ENCODE assay signal across 10 cellular contexts in the genomic region with DNA sequence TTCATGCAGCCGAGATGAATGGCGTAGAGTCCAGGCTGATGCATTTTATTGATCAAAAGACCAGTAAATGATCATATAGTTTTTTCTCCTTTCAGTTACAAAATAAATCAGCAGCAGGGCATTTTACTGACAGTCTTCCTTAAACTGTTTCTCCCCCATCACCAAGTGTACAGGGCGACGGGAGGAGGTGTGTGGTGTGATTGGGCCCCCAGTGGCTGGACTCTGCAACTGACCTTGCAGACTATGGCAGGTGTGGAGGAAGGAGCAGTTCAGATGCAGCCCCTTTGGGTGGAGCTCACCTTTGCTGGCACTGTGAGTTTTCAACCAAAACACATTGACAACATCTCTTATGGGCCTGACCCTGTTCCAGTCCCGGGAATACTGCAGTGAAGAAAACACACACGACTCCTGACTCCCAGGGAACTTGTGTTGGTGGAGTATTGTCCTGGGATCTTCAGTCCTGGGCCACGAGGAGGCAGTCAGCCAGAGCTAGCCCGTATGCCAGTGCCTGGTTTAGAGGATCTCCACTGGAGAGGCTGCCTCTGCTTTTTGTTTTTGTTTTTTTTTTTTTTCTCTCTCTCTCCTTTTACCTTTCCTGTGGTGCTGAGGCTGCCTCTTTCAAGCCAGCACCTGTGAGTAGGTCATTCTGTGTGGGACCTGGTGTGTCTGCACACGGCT. TPM values are rescaled to one million over a fixed set of nuclear protein-coding genes. Genes with fewer than 3 reads are reported as not detected.
DNase-seq lines count a peak whose midpoint lies in the region; ATAC-seq and TF ChIP-seq lines count a peak whose summit lies in the region.
"Had no signal": no experiment of that assay in that cellular context is flagged by ENCODE, and none has a peak within 500 bp of the region (broad histone marks: within the 10 kb centered on the region; RNA-seq: fewer than 3 reads in every experiment).

No MANE protein-coding gene starts in this region.

- H3K4me1 Mint-ChIP-seq in GM23338, result peaks cover 27% of the 10 kb centered on the region
- H3K4me1 Mint-ChIP-seq in activated CD8-positive, alpha-beta T cell treated with anti-CD3 and anti-CD28 coated beads, Interleukin-2, amount 10 ng/mL, durations not matched to agents 7 days and 5 days (ENCODE audit: low read depth), result peaks cover 49% of the 10 kb centered on the region

- DNase-seq in GM23338 (ENCODE audit: low spot score), result peak; percentile 72
- no peak for DNase-seq in activated CD8-positive, alpha-beta T cell treated with anti-CD3 and anti-CD28 coated beads, Interleukin-2, amount 10 ng/mL, durations not matched to agents 7 days and 5 days
- peak; percentile 12 for DNase-seq in kidney tubule cell (ENCODE audit: low spot score)
- no peak for DNase-seq in NCI-H446 treated with DMSO at 0.1 percent for 48 hours (lab: John Stamatoyannopoulos, UW)
- no peak for DNase-seq in DMS153 (lab: John Stamatoyannopoulos, UW)

- H3K27ac Mint-ChIP-seq in GM23338, result no peak overlapping the region
- peak overlapping the region; percentile 98 for H3K27ac Mint-ChIP-seq in activated CD8-positive, alpha-beta T cell treated with anti-CD3 and anti-CD28 coated beads, Interleukin-2, amount 10 ng/mL, durations not matched to agents 7 days and 5 days

- peak overlapping the region in 5 of 11 experiments; percentile 18 to 96 (median 34); a peak in 10 of 22 replicates for H3K27ac ChIP-seq in BLaER1 treated with 17β-estradiol and CSF1 and Interleukin-3, amounts not matched to agents 10 nM and 100 nM
- no peak overlapping the region for H3K27ac ChIP-seq in GM23338 (ENCODE audit: low read depth)

- no peak for TF ChIP-seq POLR2A in GM18505 (IDR thresholded peaks at IDR 0.05; ENCODE audit: borderline replicate concordance, extremely low read depth, insufficient read depth, insufficient read length)

- no peak overlapping the region for H3K4me3 ChIP-seq in BLaER1 treated with 17β-estradiol and CSF1 and Interleukin-3, amounts not matched to agents 10 nM and 100 nM
- no peak overlapping the region for H3K4me3 ChIP-seq in GM23338

- peaks cover 6% of the 10 kb centered on the region for H3K27me3 Mint-ChIP-seq in GM23338 (ENCODE audit: insufficient read depth, low read depth, poor library complexity)
- peaks cover 3% of the 10 kb centered on the region for H3K27me3 Mint-ChIP-seq in activated CD8-positive, alpha-beta T cell treated with anti-CD3 and anti-CD28 coated beads, Interleukin-2, amount 10 ng/mL, durations not matched to agents 7 days and 5 days (ENCODE audit: low read depth)

- peak; percentile 58 to 64 for TF ChIP-seq CTCF in GM23338 (conservative IDR thresholded peaks at IDR 0.05; ENCODE audit: low read depth in 2 of 2)

- no peaks in the 10 kb centered on the region for H3F3A ChIP-seq in GM23338 (replicated peaks; ENCODE audit: low read depth)

- POLR2A ChIA-PET in activated CD8-positive, alpha-beta T cell treated with anti-CD3 and anti-CD28 coated beads, Interleukin-2, amount 10 ng/mL, durations not matched to agents 7 days and 5 days (lab: Charles Lee), result interaction anchor here (1.7 kb wide), 1 partner anchor 34 kb away, joined by 7 read pairs; no protein-coding TSS in a partner anchor

- H3K36me3 Mint-ChIP-seq in GM23338 (ENCODE audit: low read depth), result no peaks in the 10 kb centered on the region
- H3K36me3 Mint-ChIP-seq in activated CD8-positive, alpha-beta T cell treated with anti-CD3 and anti-CD28 coated beads, Interleukin-2, amount 10 ng/mL, durations not matched to agents 7 days and 5 days (ENCODE audit: low read depth), result peaks cover 9% of the 10 kb centered on the region

- peaks cover 57 to 97% (median 73%) of the 10 kb centered on the region in 10 experiments for H3K4me1 ChIP-seq in BLaER1 treated with 17β-estradiol and CSF1 and Interleukin-3, amounts not matched to agents 10 nM and 100 nM
- peaks cover 6% of the 10 kb centered on the region for H3K4me1 ChIP-seq in GM23338 (ENCODE audit: insufficient read depth)

- CTCF ChIA-PET in activated CD8-positive, alpha-beta T cell treated with anti-CD3 and anti-CD28 coated beads, Interleukin-2, amount 10 ng/mL, durations not matched to agents 7 days and 5 days (lab: Charles Lee), result interaction anchor here (2.9 to 3.1 kb wide), 2 partner anchors 30 kb away, joined by 23 to 27 read pairs; partner anchors contain the start of gene KIAA0513

- ATAC-seq in GM23338 (peak; percentile 95), GM18505 (IDR thresholded peaks at IDR 0.05; ENCODE audit: unreplicated experiment) (no peak), GM19395 (IDR thresholded peaks at IDR 0.05; ENCODE audit: unreplicated experiment) (no peak)
- no peak for ATAC-seq in activated CD8-positive, alpha-beta T cell treated with anti-CD3 and anti-CD28 coated beads, Interleukin-2, amount 10 ng/mL, durations not matched to agents 7 days and 5 days

- H2AFZ ChIP-seq in GM23338, result no peak overlapping the region

- H3K27me3 ChIP-seq in BLaER1 treated with 17β-estradiol and CSF1 and Interleukin-3, amounts not matched to agents 10 nM and 100 nM, result peaks cover 18 to 56% (median 40%) of the 10 kb centered on the region in 11 experiments; a peak in 21 of 22 replicates
- no peaks in the 10 kb centered on the region for H3K27me3 ChIP-seq in GM23338 (ENCODE audit: insufficient read depth)

- peak overlapping the region; percentile 80 to 99 (median 94) for H3K4me2 ChIP-seq in BLaER1 treated with 17β-estradiol and CSF1 and Interleukin-3, amounts not matched to agents 10 nM and 100 nM
- H3K4me2 ChIP-seq in GM23338, result no peak overlapping the region

- H3K4me3 Mint-ChIP-seq in GM23338, result no peak overlapping the region
- H3K4me3 Mint-ChIP-seq in activated CD8-positive, alpha-beta T cell treated with anti-CD3 and anti-CD28 coated beads, Interleukin-2, amount 10 ng/mL, durations not matched to agents 7 days and 5 days, result peak overlapping the region; percentile 3

- no peaks in the 10 kb centered on the region for H3K9me3 Mint-ChIP-seq in GM23338
- H3K9me3 Mint-ChIP-seq in activated CD8-positive, alpha-beta T cell treated with anti-CD3 and anti-CD28 coated beads, Interleukin-2, amount 10 ng/mL, durations not matched to agents 7 days and 5 days (ENCODE audit: insufficient read depth), result peaks cover 4% of the 10 kb centered on the region

- peak overlapping the region in 7 of 11 experiments; percentile 2 to 45 (median 30); a peak in 11 of 22 replicates for H3K9ac ChIP-seq in BLaER1 treated with 17β-estradiol and CSF1 and Interleukin-3, amounts not matched to agents 10 nM and 100 nM

- H3K9me3 ChIP-seq in BLaER1 treated with 17β-estradiol and CSF1 and Interleukin-3, amounts not matched to agents 10 nM and 100 nM (replicated peaks in 1 of 11), result no peaks in the 10 kb centered on the region

- H3K9me2 ChIP-seq in GM23338 (ENCODE audit: insufficient read depth), result no peaks in the 10 kb centered on the region

- no peaks in the 10 kb centered on the region for H3K79me2 ChIP-seq in GM23338 (replicated peaks; ENCODE audit: insufficient read depth)

- H4K20me1 ChIP-seq in BLaER1 treated with 17β-estradiol and CSF1 and Interleukin-3, amounts not matched to agents 10 nM and 100 nM, result peaks cover 0 to 78% (median 25%) of the 10 kb centered on the region in 11 experiments; a peak in 14 of 22 replicates
- no peaks in the 10 kb centered on the region for H4K20me1 ChIP-seq in GM23338 (replicated peaks; ENCODE audit: insufficient read depth)

- peaks cover 0 to 44% (median 0%) of the 10 kb centered on the region in 11 experiments; a peak in 9 of 22 replicates for H3K36me3 ChIP-seq in BLaER1 treated with 17β-estradiol and CSF1 and Interleukin-3, amounts not matched to agents 10 nM and 100 nM
- H3K36me3 ChIP-seq in GM23338 (ENCODE audit: insufficient read depth), result no peaks in the 10 kb centered on the region

TF ChIP-seq in GM23338, 12 proteins besides CTCF, POLR2A, EP300 and RAD21 (continues in another document):
- TF ChIP-seq, protein P1, sequence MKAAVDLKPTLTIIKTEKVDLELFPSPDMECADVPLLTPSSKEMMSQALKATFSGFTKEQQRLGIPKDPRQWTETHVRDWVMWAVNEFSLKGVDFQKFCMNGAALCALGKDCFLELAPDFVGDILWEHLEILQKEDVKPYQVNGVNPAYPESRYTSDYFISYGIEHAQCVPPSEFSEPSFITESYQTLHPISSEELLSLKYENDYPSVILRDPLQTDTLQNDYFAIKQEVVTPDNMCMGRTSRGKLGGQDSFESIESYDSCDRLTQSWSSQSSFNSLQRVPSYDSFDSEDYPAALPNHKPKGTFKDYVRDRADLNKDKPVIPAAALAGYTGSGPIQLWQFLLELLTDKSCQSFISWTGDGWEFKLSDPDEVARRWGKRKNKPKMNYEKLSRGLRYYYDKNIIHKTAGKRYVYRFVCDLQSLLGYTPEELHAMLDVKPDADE (IDR thresholded peaks at IDR 0.05), result no peak
- no peak for TF ChIP-seq STAT1 (IDR thresholded peaks at IDR 0.05; ENCODE audit: unreplicated experiment)
- no peak for TF ChIP-seq EZH2phosphoT487 (IDR thresholded peaks at IDR 0.05; ENCODE audit: unreplicated experiment)
- TF ChIP-seq ZNF114 (CRISPR knock-in tag; IDR thresholded peaks at IDR 0.05), result no peak
- TF ChIP-seq POLR2AphosphoS5 (IDR thresholded peaks at IDR 0.05; ENCODE audit: low read depth), result no peak
- no peak for TF ChIP-seq JUNB (IDR thresholded peaks at IDR 0.05; ENCODE audit: unreplicated experiment)
- no peak for TF ChIP-seq CREB1 (CRISPR knock-in tag; IDR thresholded peaks at IDR 0.05; ENCODE audit: low read depth)

RNA-seq across cellular contexts. Expression of gene KIAA0513, which starts 29.8 kb away (rescaled TPM):
- 7.8 and 8.7 TPM in 2 replicates for total RNA-seq in GM23338 (2014; rRNA removed; shearing (Covaris generic))
- 2.1 and 4.8 TPM in 2 replicates for polyA plus RNA-seq in GM23338 (2016; fragmentation: Nextera tagmentation; extraction: Ambion mirVana)
- 1 to 10 TPM; 8.1 to 9.1 TPM for total RNA-seq in activated CD8-positive, alpha-beta T cell treated with anti-CD3 and anti-CD28 coated beads, Interleukin-2, amount 10 ng/mL, durations not matched to agents 7 days and 5 days

RNA-seq across cellular contexts. Expression of gene ZDHHC7, which starts 46.0 kb away (rescaled TPM):
- total RNA-seq in GM23338 (2014; rRNA removed; shearing (Covaris generic)), result 46.1 and 49.4 TPM in 2 replicates
- 9.9 and 13.1 TPM in 2 replicates for polyA plus RNA-seq in GM23338 (2016; fragmentation: Nextera tagmentation; extraction: Ambion mirVana)
- 10 to 100 TPM; 28.1 to 28.7 TPM for total RNA-seq in activated CD8-positive, alpha-beta T cell treated with anti-CD3 and anti-CD28 coated beads, Interleukin-2, amount 10 ng/mL, durations not matched to agents 7 days and 5 days

RNA-seq across cellular contexts. Expression of gene CIBAR2, which starts 54.9 kb away (rescaled TPM):
- total RNA-seq in GM23338 (2014; rRNA removed; shearing (Covaris generic)), result not detected in 2 replicates
- not detected in 2 replicates for polyA plus RNA-seq in GM23338 (2016; fragmentation: Nextera tagmentation; extraction: Ambion mirVana)
- total RNA-seq in activated CD8-positive, alpha-beta T cell treated with anti-CD3 and anti-CD28 coated beads, Interleukin-2, amount 10 ng/mL, durations not matched to agents 7 days and 5 days, result not detected
- total RNA-seq: esophagus mucosa, pulmonary artery endothelial cell had no signal

Comparison
In these comparisons a context has a peak if more than half of its experiments do, and no peak if none do; other contexts are left out.
1. DNase-seq: peak in GM23338 (single experiment) and kidney tubule cell (single experiment); none in activated CD8-positive, alpha-beta T cell treated with anti-CD3 and anti-CD28 coated beads, Interleukin-2, amount 10 ng/mL, durations not matched to agents 7 days and 5 days (single experiment), NCI-H446 treated with DMSO at 0.1 percent for 48 hours (single experiment) and DMS153 (single experiment).